8 cellular contexts compared by ENCODE assay signal in genomic region chr1:6261615-6261995, GRCh38. TPM values are rescaled to one million over a fixed set of nuclear protein-coding genes. Genes with fewer than 3 reads are reported as not detected.
DNase-seq lines count a peak whose midpoint lies in the region; TF ChIP-seq lines count a peak whose summit lies in the region.

No MANE protein-coding gene starts in this region.

- peak; percentile 44 for DNase-seq in D341Med (ENCODE audit: low spot score)
- peak; percentile 34 for DNase-seq in NCI-H2227 treated with DMSO at 0.1 percent for 48 hours (lab: John Stamatoyannopoulos, UW)
- no peak for DNase-seq in neural crest cell (ENCODE audit: low read depth, low spot score)
- no peak for DNase-seq in DMS114 treated with DMSO at 0.1 percent for 48 hours (lab: John Stamatoyannopoulos, UW; ENCODE audit: unreplicated experiment)
- DNase-seq in NCI-H128 (lab: John Stamatoyannopoulos, UW; ENCODE audit: unreplicated experiment): no peak
- DNase-seq in SW 1271 (lab: John Stamatoyannopoulos, UW): no peak
- DNase-seq in NCI-H226: no peak

- H3K4me3 Mint-ChIP-seq in neural crest cell: peak overlapping the region; percentile 86

- H3K4me3 ChIP-seq in ectodermal cell (ENCODE audit: insufficient read depth, low read depth, low read length): peak overlapping the region; percentile 42

- H3K27me3 Mint-ChIP-seq in neural crest cell (ENCODE audit: low read depth): no peaks in the 10 kb centered on the region

- peak overlapping the region; percentile 43 for H3K27ac Mint-ChIP-seq in neural crest cell (ENCODE audit: unreplicated experiment)

- H3K9me3 ChIP-seq in ectodermal cell (ENCODE audit: control insufficient read depth, low read length): no peaks in the 10 kb centered on the region

- no peaks in the 10 kb centered on the region for H3K9me3 Mint-ChIP-seq in neural crest cell

- no peak overlapping the region for H3K27ac ChIP-seq in ectodermal cell (ENCODE audit: insufficient read depth, low read depth, low read length, poor library complexity, severe bottlenecking)

- H3K4me1 ChIP-seq in ectodermal cell (ENCODE audit: control insufficient read depth, insufficient read depth, low read length): peaks cover 28% of the 10 kb centered on the region

- no peaks in the 10 kb centered on the region for H3K36me3 Mint-ChIP-seq in neural crest cell (ENCODE audit: low read depth)

- no peaks in the 10 kb centered on the region for H3K36me3 ChIP-seq in ectodermal cell (ENCODE audit: control insufficient read depth, insufficient read depth, low read length)

- 6 to 8% methylated on average over 15 of the region's 15 CpGs for WGBS in ectodermal cell, 2 experiments

- TF ChIP-seq CTCF in neural crest cell (conservative IDR thresholded peaks at IDR 0.05): no peak

- H3K27me3 ChIP-seq in ectodermal cell (ENCODE audit: control insufficient read depth, insufficient read depth, low read length, poor library complexity, severe bottlenecking): peaks cover 9% of the 10 kb centered on the region

- peaks cover 31% of the 10 kb centered on the region for H3K4me1 Mint-ChIP-seq in neural crest cell

RNA-seq across cellular contexts. Expression of gene GPR153, which starts 0.7 kb away (rescaled TPM):
- 28.1 TPM for polyA plus RNA-seq in ectodermal cell (2013, experiment 1 of 4)
- 36.8 TPM for polyA plus RNA-seq in ectodermal cell (2013, experiment 2 of 4)
- 31.6 TPM for polyA plus RNA-seq in ectodermal cell (2013, experiment 3 of 4)
- polyA plus RNA-seq in ectodermal cell (2013, experiment 4 of 4): 34.9 TPM
- 28.1 and 28.7 TPM in 2 replicates for total RNA-seq in neural crest cell

RNA-seq across cellular contexts. Expression of gene HES3, which starts 17.6 kb away (rescaled TPM):
- 22.3 TPM for polyA plus RNA-seq in ectodermal cell (2013, experiment 1 of 4)
- 28.2 TPM for polyA plus RNA-seq in ectodermal cell (2013, experiment 2 of 4)
- 53.8 TPM for polyA plus RNA-seq in ectodermal cell (2013, experiment 3 of 4)
- 47.1 TPM for polyA plus RNA-seq in ectodermal cell (2013, experiment 4 of 4)
- 23.6 and 25.2 TPM in 2 replicates for total RNA-seq in neural crest cell

RNA-seq across cellular contexts. Expression of gene ICMT, which starts 25.8 kb away (rescaled TPM):
- polyA plus RNA-seq in ectodermal cell (2013, experiment 1 of 4): 107 TPM
- polyA plus RNA-seq in ectodermal cell (2013, experiment 2 of 4): 123 TPM
- 81.1 TPM for polyA plus RNA-seq in ectodermal cell (2013, experiment 3 of 4)
- 84.0 TPM for polyA plus RNA-seq in ectodermal cell (2013, experiment 4 of 4)
- 85.4 and 92.8 TPM in 2 replicates for total RNA-seq in neural crest cell

RNA-seq across cellular contexts. Expression of gene RNF207, which starts 55.7 kb away (rescaled TPM):
- polyA plus RNA-seq in ectodermal cell (2013, experiment 1 of 4): 3.7 TPM
- polyA plus RNA-seq in ectodermal cell (2013, experiment 2 of 4): 5.1 TPM
- polyA plus RNA-seq in ectodermal cell (2013, experiment 3 of 4): 2.0 TPM
- 4.0 TPM for polyA plus RNA-seq in ectodermal cell (2013, experiment 4 of 4)
- total RNA-seq in neural crest cell: 3.8 and 4.9 TPM in 2 replicates

Comparison
In these comparisons a context has a peak if more than half of its experiments do, and no peak if none do; other contexts are left out.
1. DNase-seq: peak in D341Med (single experiment) and NCI-H2227 treated with DMSO at 0.1 percent for 48 hours (single experiment); none in neural crest cell (single experiment), DMS114 treated with DMSO at 0.1 percent for 48 hours (single experiment), NCI-H128 (single experiment), SW 1271 (0 of 2) and NCI-H226 (single experiment).